9 cellular contexts compared by ENCODE assay signal in genomic region chr21:38506606-38507331, GRCh38. TPM values are rescaled to one million over a fixed set of nuclear protein-coding genes. Genes with fewer than 3 reads are reported as not detected.
DNase-seq lines count a peak whose midpoint lies in the region; ATAC-seq, FAIRE-seq and TF ChIP-seq lines count a peak whose summit lies in the region.
"Had no signal": no experiment of that assay in that cellular context is flagged by ENCODE, and none has a peak within 500 bp of the region (broad histone marks: within the 10 kb centered on the region; RNA-seq: fewer than 3 reads in every experiment).

No MANE protein-coding gene starts in this region.

- FAIRE-seq in astrocyte (lab: Jason Lieb, UNC): no peak
- no peak for FAIRE-seq in RCC 7860 (lab: Jason Lieb, UNC)

- H3K36me3 ChIP-seq in astrocyte (ENCODE audit: insufficient read depth, low read length) (no peaks in the 10 kb centered on the region), PC-3 (ENCODE audit: low read depth, low read length) (no peaks in the 10 kb centered on the region)

- peaks cover 11% of the 10 kb centered on the region for H3K4me1 Mint-ChIP-seq in astrocyte (ENCODE audit: low read depth, unreplicated experiment)
- H3K4me1 Mint-ChIP-seq in natural killer cell: peaks cover 9 to 17% of the 10 kb centered on the region in 2 donors

- H3K27ac ChIP-seq in astrocyte (ENCODE audit: low read depth, low read length) (no peak overlapping the region), PC-3 (ENCODE audit: low read length) (no peak overlapping the region)
- H3K27ac ChIP-seq: parathyroid adenoma had no signal

- no peaks in the 10 kb centered on the region for H3K9me2 ChIP-seq in PC-3 (replicated peaks; ENCODE audit: low read length)

- H3K9ac ChIP-seq in astrocyte (ENCODE audit: low read length) (no peak overlapping the region), PC-3 (ENCODE audit: low read length) (no peak overlapping the region)
- H3K9ac ChIP-seq: parathyroid adenoma had no signal

- H3K36me3 Mint-ChIP-seq in astrocyte (ENCODE audit: low read depth, unreplicated experiment) (no peaks in the 10 kb centered on the region), natural killer cell (no peaks in the 10 kb centered on the region)

- TF ChIP-seq CTCF in astrocyte (IDR thresholded peaks at IDR 0.05; ENCODE audit: insufficient read depth, low read depth, low read length) (no peak), natural killer cell (IDR thresholded peaks at IDR 0.05) (no peak), PC-3 (conservative IDR thresholded peaks at IDR 0.05; ENCODE audit: low read depth, low read length) (no peak)

- H3K27ac Mint-ChIP-seq in astrocyte (ENCODE audit: unreplicated experiment) (no peak overlapping the region), natural killer cell (no peak overlapping the region)

- H3K4me2 ChIP-seq in astrocyte (ENCODE audit: low read length): peak overlapping the region; percentile 70
- H3K4me2 ChIP-seq in PC-3 (ENCODE audit: low read length): no peak overlapping the region

- intact Hi-C loops in natural killer cell (cut with micrococcal nuclease): loop anchor here (5.0 kb wide), 1 partner anchor 631 kb away; no protein-coding TSS in a partner anchor
- intact Hi-C loops in PC-3 (cut with micrococcal nuclease): no loop called here

- H4K20me1 ChIP-seq in astrocyte (ENCODE audit: insufficient read depth, low read length) (no peaks in the 10 kb centered on the region), PC-3 (ENCODE audit: low read length) (no peaks in the 10 kb centered on the region)

- H3K79me2 ChIP-seq in astrocyte (ENCODE audit: insufficient read depth, low read length) (no peaks in the 10 kb centered on the region), PC-3 (ENCODE audit: low read length) (no peaks in the 10 kb centered on the region)
- H3K79me2 ChIP-seq: parathyroid adenoma had no signal

- H3K9me3 ChIP-seq in astrocyte (ENCODE audit: insufficient read depth, low read depth, low read length): no peaks in the 10 kb centered on the region
- no peaks in the 10 kb centered on the region for H3K9me3 ChIP-seq in PC-3 (ENCODE audit: low read length)

- H3K27me3 Mint-ChIP-seq in astrocyte (ENCODE audit: low read depth, unreplicated experiment): peaks cover 12% of the 10 kb centered on the region
- peaks cover 10 to 33% of the 10 kb centered on the region in 2 donors for H3K27me3 Mint-ChIP-seq in natural killer cell (ENCODE audit: low read depth in 2 of 2)

- H3K4me3 Mint-ChIP-seq in astrocyte (ENCODE audit: unreplicated experiment): no peak overlapping the region
- peak overlapping the region; percentile 52 for H3K4me3 Mint-ChIP-seq in natural killer cell

- BruUV-seq in PC-3 (replicated peaks; lab: Mats Ljungman, UMichigan): no TSS peak

- CTCF ChIA-PET in PC-3 (lab: Charles Lee): no interaction called here

- DNase-seq in GDM1 (lab: John Stamatoyannopoulos, UW): peak; percentile 76
- peak; percentile 50 for DNase-seq in NCI-H146 treated with DMSO at 0.1 percent for 48 hours (lab: John Stamatoyannopoulos, UW; ENCODE audit: unreplicated experiment)
- no peak for DNase-seq in astrocyte (ENCODE audit: low read depth)
- no peak for DNase-seq in natural killer cell
- no peak for DNase-seq in EL
- no peak for DNase-seq in RCC 7860 (ENCODE audit: low spot score)
- no peak for DNase-seq in PC-3

- H3K9me3 Mint-ChIP-seq in astrocyte (ENCODE audit: unreplicated experiment) (no peaks in the 10 kb centered on the region), natural killer cell (no peaks in the 10 kb centered on the region)

- H3K27me3 ChIP-seq in astrocyte (ENCODE audit: insufficient read depth, low read length) (no peaks in the 10 kb centered on the region), PC-3 (ENCODE audit: low read length) (peaks cover 44% of the 10 kb centered on the region)

- peak; percentile 31 to 60 (median 47) for ATAC-seq in natural killer cell
- ATAC-seq in GM18907 (IDR thresholded peaks at IDR 0.05; ENCODE audit: unreplicated experiment): no peak
- ATAC-seq in PC-3: no peak

- POLR2A ChIA-PET in PC-3 (lab: Charles Lee; ENCODE audit: unreplicated experiment): no interaction called here

- no peak overlapping the region for H2AFZ ChIP-seq in astrocyte (ENCODE audit: low read depth, low read length)
- no peak overlapping the region for H2AFZ ChIP-seq in PC-3 (ENCODE audit: low read length)
- H2AFZ ChIP-seq: parathyroid adenoma had no signal

- H3K4me1 ChIP-seq in astrocyte (ENCODE audit: insufficient read depth, low read length): peaks cover 24% of the 10 kb centered on the region
- H3K4me1 ChIP-seq in PC-3 (ENCODE audit: insufficient read depth, low read length): no peaks in the 10 kb centered on the region
- H3K4me1 ChIP-seq: parathyroid adenoma had no signal

- no peaks in the 10 kb centered on the region for H3F3A ChIP-seq in PC-3 (ENCODE audit: low read length, unreplicated experiment)

- H3K4me3 ChIP-seq in astrocyte (ENCODE audit: insufficient read depth, low read depth, low read length) (no peak overlapping the region), PC-3 (ENCODE audit: low read length) (no peak overlapping the region)

RNA-seq across cellular contexts. Expression of gene ERG, which starts 8.5 kb away (rescaled TPM):
- total RNA-seq in astrocyte (0.84 and 1.9 TPM in 2 replicates), natural killer cell (under 1 TPM in 2 of 3 donors, not detected in 1; 0.36 to 0.58 TPM), PC-3 (2014; rRNA removed) (not detected in 2 replicates)

Comparison
In these comparisons a context has a peak if more than half of its experiments do, and no peak if none do; other contexts are left out.
1. DNase-seq: peak in GDM1 (single experiment) and NCI-H146 treated with DMSO at 0.1 percent for 48 hours (single experiment); none in astrocyte (single experiment), natural killer cell (single experiment), EL (single experiment), RCC 7860 (single experiment) and PC-3 (single experiment).
2. ATAC-seq: peak in natural killer cell (3 of 3); none in GM18907 (single experiment) and PC-3 (single experiment).